In the genomic region with DNA sequence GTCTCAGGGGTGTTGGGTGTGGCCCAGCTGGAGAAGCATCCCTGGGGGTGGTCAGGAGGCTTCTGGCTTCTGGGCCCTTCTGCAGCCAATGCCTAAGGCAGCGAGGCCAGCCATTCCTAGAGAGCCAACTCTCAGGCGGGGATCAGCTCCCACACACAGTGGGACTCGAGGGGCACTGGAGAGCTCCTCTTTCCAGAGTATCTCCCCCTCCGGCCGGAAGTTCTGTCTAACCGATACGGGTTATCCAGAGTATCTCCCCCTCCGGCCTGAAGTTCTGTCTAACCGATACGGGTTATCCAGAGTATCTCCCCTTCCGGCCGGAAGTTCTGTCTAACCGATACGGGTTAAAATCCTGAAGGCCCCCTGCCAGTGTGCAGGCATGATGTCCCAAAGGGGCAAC, we compare ENCODE assay signal across 31 cellular contexts.
"Had no signal": no experiment of that assay in that cellular context is flagged by ENCODE, and none has a peak within 500 bp of the region (broad histone marks: within the 10 kb centered on the region; RNA-seq: fewer than 3 reads in every experiment).

No MANE protein-coding gene starts in this region.

- H3K9me3 Mint-ChIP-seq: activated CD4-positive, alpha-beta T cell treated with anti-CD3 and anti-CD28 coated beads, Interleukin-2, amount 10 ng/mL, durations not matched to agents 24 days and 14 days; activated CD8-positive, alpha-beta T cell treated with anti-CD3 and anti-CD28 coated beads for 36 hours; activated naive CD4-positive, alpha-beta T cell treated with anti-CD3 and anti-CD28 coated beads, Interleukin-2, amount 50 U/mL, for 72 hours; activated T-helper 2 cell treated with anti-CD3 and anti-CD28 coated beads, Interferon-gamma antibody, Interleukin-2, Interleukin-4, amounts not matched to agents 10 μg/mL and 5 μg/mL and 100 μg/mL, durations not matched to agents 14 hours and 24 hours and 36 hours had no signal

- H3K9ac ChIP-seq: KMS-11 had no signal

- H3K27ac Mint-ChIP-seq: activated CD4-positive, alpha-beta T cell treated with anti-CD3 and anti-CD28 coated beads, Interleukin-2, amount 10 ng/mL, durations not matched to agents 24 days and 14 days; activated CD8-positive, alpha-beta T cell treated with anti-CD3 and anti-CD28 coated beads for 36 hours; activated naive CD4-positive, alpha-beta T cell treated with anti-CD3 and anti-CD28 coated beads, Interleukin-2, amount 50 U/mL, for 72 hours; activated T-helper 2 cell treated with anti-CD3 and anti-CD28 coated beads, Interferon-gamma antibody, Interleukin-2, Interleukin-4, amounts not matched to agents 10 μg/mL and 5 μg/mL and 100 μg/mL, durations not matched to agents 14 hours and 24 hours and 36 hours had no signal

- H3K27ac ChIP-seq: adrenal gland, body of pancreas, breast epithelium, KMS-11, Peyer's patch, WERI-Rb-1 had no signal

- H3K4me1 Mint-ChIP-seq: activated CD4-positive, alpha-beta T cell treated with anti-CD3 and anti-CD28 coated beads, Interleukin-2, amount 10 ng/mL, durations not matched to agents 24 days and 14 days had no signal

- H3K27me3 ChIP-seq: adrenal gland, body of pancreas, breast epithelium, Peyer's patch had no signal

- H3K4me2 ChIP-seq: KMS-11 had no signal

- H3K36me3 ChIP-seq: adrenal gland, breast epithelium, WERI-Rb-1 had no signal

- H3K4me1 ChIP-seq: adrenal gland, body of pancreas, breast epithelium, Peyer's patch had no signal

- H3K27me3 Mint-ChIP-seq: activated CD8-positive, alpha-beta T cell treated with anti-CD3 and anti-CD28 coated beads for 36 hours had no signal

- ATAC-seq: activated CD8-positive, alpha-beta T cell treated with anti-CD3 and anti-CD28 coated beads for 36 hours; activated naive CD4-positive, alpha-beta T cell treated with anti-CD3 and anti-CD28 coated beads, Interleukin-2, amount 50 U/mL, for 72 hours; body of pancreas; PC-3 had no signal

- H3K4me3 ChIP-seq: adrenal gland, body of pancreas, breast epithelium, Peyer's patch had no signal

- DNase-seq: activated CD4-positive, alpha-beta T cell treated with anti-CD3 and anti-CD28 coated beads for 1 hour; activated CD4-positive, alpha-beta T cell treated with anti-CD3 and anti-CD28 coated beads, Interleukin-2, amount 10 ng/mL, durations not matched to agents 24 days and 14 days; activated CD4-positive, alpha-beta T cell treated with anti-CD3 and anti-CD28 coated beads, Interleukin-2, amount 50 U/mL, for 4 hours; activated CD4-positive, CD25-positive, alpha-beta regulatory T cell; activated CD8-positive, alpha-beta T cell treated with anti-CD3 and anti-CD28 coated beads for 36 hours; activated gamma-delta T cell; activated naive CD4-positive, alpha-beta T cell treated with Interleukin-2 at 50 U/mL for 16 hours; activated T-cell treated with anti-CD3 and anti-CD28 coated beads, Interleukin-2, amount 50 U/mL, for 1 hour; body of pancreas; MM.1S; MV-4-11; NCI-H1092; NCI-H1436 treated with DMSO at 0.1 percent for 48 hours; NCI-H1694 treated with DMSO at 0.1 percent for 48 hours; NCI-H2029; NCI-H345; NCI-H524 treated with DMSO at 0.1 percent for 48 hours; PC-3; RPMI8226; SW 1271; T-helper 1 cell; T-helper 2 cell; T-helper 9 cell; WERI-Rb-1 had no signal

- H3K9me3 ChIP-seq: adrenal gland, body of pancreas, breast epithelium, Peyer's patch had no signal

- H3K4me3 Mint-ChIP-seq: activated CD4-positive, alpha-beta T cell treated with anti-CD3 and anti-CD28 coated beads, Interleukin-2, amount 10 ng/mL, durations not matched to agents 24 days and 14 days; activated CD8-positive, alpha-beta T cell treated with anti-CD3 and anti-CD28 coated beads for 36 hours had no signal

- H3K36me3 Mint-ChIP-seq: activated naive CD4-positive, alpha-beta T cell treated with anti-CD3 and anti-CD28 coated beads, Interleukin-2, amount 50 U/mL, for 72 hours had no signal

- FAIRE-seq: astrocyte had no signal
